8 cellular contexts compared by ENCODE assay signal in the genomic region with DNA sequence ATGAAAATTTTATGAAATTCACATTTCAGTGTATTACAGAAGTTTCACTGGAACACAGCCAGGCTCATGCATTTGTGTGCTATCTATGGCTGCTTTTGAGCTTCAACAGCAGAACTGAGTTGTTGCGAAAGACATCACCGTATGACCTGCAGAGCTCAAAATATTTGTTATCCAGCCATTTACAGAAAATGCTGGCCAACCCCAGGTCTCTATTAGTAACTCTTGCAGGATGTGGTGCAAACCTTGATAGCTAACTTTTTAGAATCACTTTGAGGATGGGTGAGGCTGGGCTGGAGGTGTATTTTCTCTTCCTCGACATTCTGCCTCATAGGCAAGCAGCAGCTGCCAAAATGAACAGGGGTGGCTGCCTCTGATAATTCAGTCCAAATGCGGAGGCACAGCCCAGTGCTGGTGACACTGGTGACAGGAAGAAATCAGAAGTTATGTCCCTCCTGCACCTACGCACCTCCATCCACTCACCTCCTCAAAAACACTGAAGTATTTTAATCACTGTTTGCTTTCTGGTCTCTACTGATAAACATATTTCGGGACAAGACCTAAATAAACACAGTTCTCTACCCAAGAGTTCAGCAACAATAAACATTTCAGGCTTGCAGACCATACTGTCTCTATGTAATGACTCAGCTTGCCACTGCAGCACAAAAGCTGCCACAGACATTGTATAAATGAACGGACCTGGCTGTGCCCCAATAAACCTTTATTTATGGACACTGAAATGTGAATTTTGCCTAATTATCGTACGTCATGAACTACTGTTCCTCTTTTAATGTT. TPM values are rescaled to one million over a fixed set of nuclear protein-coding genes. Genes with fewer than 3 reads are reported as not detected.
DNase-seq lines count a peak whose midpoint lies in the region; ATAC-seq, FAIRE-seq and TF ChIP-seq lines count a peak whose summit lies in the region.

No MANE protein-coding gene starts in this region.

- FAIRE-seq in GM12878 (lab: Jason Lieb, UNC), result no peak

- no peak overlapping the region for H2AFZ ChIP-seq in GM12878 (ENCODE audit: control insufficient read depth, low read depth, low read length)

- H3K79me2 ChIP-seq in GM12878 (ENCODE audit: control insufficient read depth, insufficient read depth, low read length), result peaks cover 98% of the 10 kb centered on the region

- H3K9me3 ChIP-seq in GM12878 (replicated peaks; ENCODE audit: control insufficient read depth, insufficient read depth, low read length), result no peaks in the 10 kb centered on the region; the same call in 2 of the 3 replicates
- no peaks in the 10 kb centered on the region for H3K9me3 ChIP-seq in liver (ENCODE audit: control insufficient read depth in 4 of 4, low read length in 3 of 4)
- H3K9me3 ChIP-seq in aorta (ENCODE audit: control insufficient read depth, low read length), result no peaks in the 10 kb centered on the region

- no peak for TF ChIP-seq EP300 in GM12878 (IDR thresholded peaks at IDR 0.05; ENCODE audit: borderline replicate concordance in 1 of 2, control insufficient read depth in 1 of 2, low read depth in 2 of 2, low read length in 2 of 2)

- peaks cover 22% of the 10 kb centered on the region for H4K20me1 ChIP-seq in GM12878 (ENCODE audit: control insufficient read depth, insufficient read depth)

- H3K4me1 Mint-ChIP-seq in IgD-negative memory B cell, result peaks cover 61 to 80% (median 73%) of the 10 kb centered on the region in 3 donors

- H3K4me3 ChIP-seq in GM12878 (no peak overlapping the region), liver (ENCODE audit: low read depth in 1 of 3, low read length in 3 of 3) (no peak overlapping the region), aorta (ENCODE audit: low read length in 2 of 2) (no peak overlapping the region)

- BruUV-seq in GM12878 (replicated peaks; lab: Mats Ljungman, UMichigan), result no TSS peak

- in situ Hi-C loops in GM12878 (cut with MboI), result no loop called here

- intact Hi-C loops in GM12878 (cut with micrococcal nuclease; ENCODE audit: unreplicated experiment), result no loop called here
- intact Hi-C loops in aorta (cut with DNase I), result no loop called here

- H3K36me3 Mint-ChIP-seq in IgD-negative memory B cell, result peaks cover 4% of the 10 kb centered on the region

- peak; percentile 49 for DNase-seq in AG20443 (ENCODE audit: low spot score)
- no peak for DNase-seq in GM12878 (ENCODE audit: low read depth, low spot score)
- DNase-seq in aorta, result no peak
- DNase-seq in stimulated activated CD4-positive, alpha-beta T cell treated with anti-CD3 and anti-CD28 coated beads, Interleukin-2, amount 100 ng/mL, for 48 hours, result no peak

- peaks cover 2 to 4% of the 10 kb centered on the region in 2 experiments; a peak in 1 of 4 replicates for H3K36me3 ChIP-seq in GM12878 (ENCODE audit: control insufficient read depth in 2 of 2, insufficient read depth in 2 of 2, low read length in 1 of 2)
- no peaks in the 10 kb centered on the region for H3K36me3 ChIP-seq in liver (ENCODE audit: control insufficient read depth in 4 of 4, insufficient read depth in 3 of 4, low read depth in 1 of 4, low read length in 3 of 4)
- no peaks in the 10 kb centered on the region for H3K36me3 ChIP-seq in aorta (ENCODE audit: control insufficient read depth in 1 of 2, insufficient read depth in 2 of 2, low read length in 1 of 2)

- H3K9ac ChIP-seq in GM12878 (ENCODE audit: control insufficient read depth, insufficient read depth, low read length), result no peak overlapping the region
- H3K9ac ChIP-seq in liver (ENCODE audit: low read depth in 1 of 2, low read length in 2 of 2), result no peak overlapping the region

- no peaks in the 10 kb centered on the region for H3K27me3 Mint-ChIP-seq in IgD-negative memory B cell

- RAD21 ChIA-PET in GM12878 (lab: Charles Lee; ENCODE audit: unreplicated experiment), result interaction anchor here (1.0 to 1.4 kb wide), 2 partner anchors 62 to 65 kb away, joined by 3 to 4 read pairs; no protein-coding TSS in a partner anchor

- ATAC-seq in GM12878, result 0 out of 3 replicates have a peak, but pooled peaks have one; percentile 16
- peak; percentile 52 for ATAC-seq in aorta (ENCODE audit: low FRiP score)
- ATAC-seq in HG02610 (IDR thresholded peaks at IDR 0.05; ENCODE audit: unreplicated experiment), result no peak
- ATAC-seq in HG02571 (IDR thresholded peaks at IDR 0.05; ENCODE audit: unreplicated experiment), result no peak

- POLR2A ChIA-PET in GM12878 (lab: Charles Lee), result interaction anchor here (0.6 to 1.0 kb wide), 2 partner anchors 10 to 35 kb away, joined by 3 to 4 read pairs; no protein-coding TSS in a partner anchor

- H3K4me3 Mint-ChIP-seq in IgD-negative memory B cell, result peak overlapping the region; percentile 39 to 90 (median 58)

- TF ChIP-seq CTCF in GM12878 (IDR thresholded peaks at IDR 0.05 in 2 of 3, conservative IDR thresholded peaks at IDR 0.05 in 1 of 3; ENCODE audit: control insufficient read depth in 2 of 3, extremely low read depth in 1 of 3, insufficient read depth in 1 of 3, low read depth in 3 of 3, low read length in 3 of 3), result no peak
- no peak for TF ChIP-seq CTCF in liver (IDR thresholded peaks at IDR 0.05; ENCODE audit: low read depth, low read length, missing input control)

- H3K4me1 ChIP-seq in GM12878 (ENCODE audit: control insufficient read depth, insufficient read depth, low read length) (peaks cover 52% of the 10 kb centered on the region), liver (ENCODE audit: control insufficient read depth in 4 of 4, insufficient read depth in 4 of 4, low read length in 3 of 4) (peaks cover 2 to 45% (median 34%) of the 10 kb centered on the region in 4 donors), aorta (ENCODE audit: control insufficient read depth in 1 of 2, insufficient read depth in 2 of 2, low read length in 2 of 2) (peaks cover 7 to 19% of the 10 kb centered on the region in 2 donors)

- CTCF ChIA-PET in GM12878 (lab: Yijun Ruan, JAX), result interaction anchor here (1.4 kb wide), 1 partner anchor 11 kb away, joined by 4 read pairs; no protein-coding TSS in a partner anchor

- no peak for TF ChIP-seq RAD21 in GM12878 (IDR thresholded peaks at IDR 0.05; ENCODE audit: insufficient read depth, low read depth, low read length)
- peak; percentile 3 for TF ChIP-seq RAD21 in liver (IDR thresholded peaks at IDR 0.05)

- H3K4me2 ChIP-seq in GM12878 (ENCODE audit: control insufficient read depth, insufficient read depth), result peak overlapping the region; percentile 47

- SMC1A ChIA-PET in GM12878 (lab: Charles Lee; ENCODE audit: uncharacterized antibody, unreplicated experiment), result interaction anchor here (0.6 to 6.6 kb wide), 4 partner anchors 32 to 65 kb away, joined by 3 to 57 read pairs (median 3); a partner anchor contains a TSS

- H3K27ac ChIP-seq in GM12878 (ENCODE audit: control insufficient read depth, insufficient read depth) (no peak overlapping the region), liver (ENCODE audit: low read depth in 1 of 2, low read length in 2 of 2) (peak overlapping the region; percentile 84 to 89), aorta (ENCODE audit: low read depth in 1 of 2, low read length in 2 of 2) (peak overlapping the region in 1 of 2 donors; percentile 72)

- 76% methylated on average over 9 of the region's 9 CpGs for WGBS in GM12878 (ENCODE audit: insufficient coverage, insufficient replicate concordance, low lambda C conversion rate, missing lambda C conversion rate)
- 43% methylated on average over 9 of the region's 9 CpGs for WGBS in liver
- 10 to 12% methylated on average over 9 of the region's 9 CpGs for WGBS in aorta, 2 donors

- H3K9me3 Mint-ChIP-seq in IgD-negative memory B cell, result peaks cover 0 to 2% (median 0%) of the 10 kb centered on the region in 3 donors

- H3K27ac Mint-ChIP-seq in IgD-negative memory B cell, result peak overlapping the region; percentile 57 to 92 (median 82)

- TF ChIP-seq POLR2A in GM12878 (IDR thresholded peaks at IDR 0.05; ENCODE audit: low read depth, low read length), result no peak

- no peaks in the 10 kb centered on the region for H3K27me3 ChIP-seq in GM12878 (replicated peaks in 1 of 2; ENCODE audit: control insufficient read depth in 2 of 2, insufficient read depth in 2 of 2, low read length in 1 of 2)
- H3K27me3 ChIP-seq in liver (ENCODE audit: control insufficient read depth in 4 of 4, insufficient read depth in 4 of 4, low read length in 3 of 4), result no peaks in the 10 kb centered on the region
- H3K27me3 ChIP-seq in aorta (ENCODE audit: control insufficient read depth in 1 of 2, insufficient read depth in 2 of 2, low read length in 1 of 2), result no peaks in the 10 kb centered on the region

TF ChIP-seq in GM12878, 131 proteins besides CTCF, POLR2A, EP300 and RAD21 (continues in another document):
- TF ChIP-seq ZBED1 (IDR thresholded peaks at IDR 0.05; ENCODE audit: borderline replicate concordance) (no peak), SMAD1 (IDR thresholded peaks at IDR 0.05; ENCODE audit: low read depth, partially characterized antibody) (no peak), IRF4 (IDR thresholded peaks at IDR 0.05; ENCODE audit: low read depth, low read length) (no peak)

TF ChIP-seq in liver, 16 proteins besides CTCF, POLR2A, EP300 and RAD21 (continues in another document):
- TF ChIP-seq SP1 (IDR thresholded peaks at IDR 0.05), result peak; percentile 26
- peak in 1 of 2 donors; percentile 4 for TF ChIP-seq RXRA (IDR thresholded peaks at IDR 0.05)

RNA-seq across cellular contexts. Expression of a gene that starts 28.5 kb away (rescaled TPM):
- polyA plus RNA-seq in IgD-negative memory B cell (153 TPM), GM12878 (2011; rRNA removed) (71.1 and 75.0 TPM in 2 replicates), GM12878 (2014; fragmentation: Illumina TruSeq; extraction: Trizol) (150 and 173 TPM in 2 replicates), GM12878 (2014; fragmentation: Nextera tagmentation; extraction: Ambion mirVana) (10 to 100 TPM; 31.4 to 49.9 TPM), GM12878 (2014; rRNA removed) (63.7 and 73.8 TPM in 2 replicates), GM12878 (2016; fragmentation: Nextera tagmentation; extraction: Ambion mirVana) (100 to 1,000 TPM; 118 to 123 TPM), liver (10 to 100 TPM in 1 of 2 donors, 1 to 10 TPM in 1; 9.7 to 11.3 TPM), aorta (10 to 100 TPM; 12.9 to 56.7 TPM)
- 627 and 659 TPM in 2 replicates for total RNA-seq in GM12878 (2013; cell fraction: nucleolus; rRNA removed)
- total RNA-seq in GM12878 (2014; rRNA removed) (47.7 and 55.1 TPM in 2 replicates), GM12878 (2014; rRNA removed; fragmentation: Illumina TruSeq; extraction: Trizol) (45.4 and 48.3 TPM in 2 replicates), GM12878 (2021) (181 and 199 TPM in 2 replicates), liver (10 to 100 TPM; 21.0 to 21.9 TPM), aorta (100 to 1,000 TPM in 1 of 2 donors, 10 to 100 TPM in 1; 95.8 to 122 TPM)
- 127 TPM for polyA plus RNA-seq in GM12878 (2011; ENCODE audit: low read depth)
- polyA plus RNA-seq in GM12878 (2011; cell fraction: cytosol; rRNA removed), result 82.6 and 128 TPM in 2 replicates
- 239 and 261 TPM in 2 replicates for polyA plus RNA-seq in GM12878 (2011; cell fraction: nucleus; rRNA removed)
- polyA plus RNA-seq in GM12878 (2012), result 118 and 141 TPM in 2 replicates
- 174 and 187 TPM in 2 replicates for polyA minus RNA-seq in GM12878 (2011; rRNA and poly(A)+ RNA removed)
- polyA minus RNA-seq in GM12878 (2011; cell fraction: cytosol; rRNA and poly(A)+ RNA removed), result 84.1 and 85.0 TPM in 2 replicates
- 138 and 190 TPM in 2 replicates for polyA minus RNA-seq in GM12878 (2011; cell fraction: nucleus; rRNA and poly(A)+ RNA removed)

Comparison
In these comparisons a context has a peak if more than half of its experiments do, and no peak if none do; other contexts are left out.
1. ATAC-seq: peak in GM12878 (single experiment) and aorta (single experiment); none in HG02610 (single experiment) and HG02571 (single experiment).